Comparison of ENCODE assay signal across 30 cellular contexts in the genomic region with DNA sequence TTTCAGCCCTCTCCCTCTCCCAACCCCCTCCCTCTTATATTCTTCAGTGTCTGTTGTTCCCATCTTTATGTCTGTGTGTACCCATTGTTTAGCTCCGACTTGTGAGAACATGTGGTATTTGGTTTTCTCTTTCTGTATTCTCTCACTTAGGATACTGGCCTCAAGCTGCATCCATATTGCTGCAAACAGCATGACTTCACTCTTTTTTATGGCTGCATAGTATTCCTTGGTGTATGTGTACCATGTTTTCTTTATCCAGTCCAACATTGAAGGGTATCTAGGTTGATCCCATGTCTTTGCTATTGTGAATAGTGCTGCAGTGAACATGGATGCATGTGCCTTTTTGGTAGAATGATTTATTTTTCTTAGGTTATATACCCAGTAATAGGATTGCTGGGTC.
"Had no signal": no experiment of that assay in that cellular context is flagged by ENCODE, and none has a peak within 500 bp of the region (broad histone marks: within the 10 kb centered on the region; RNA-seq: fewer than 3 reads in every experiment).

No MANE protein-coding gene starts in this region.

- H3K27ac ChIP-seq: ascending aorta, cardiac muscle cell, VCaP had no signal

- H3K27me3 ChIP-seq: ascending aorta, cardiac muscle cell had no signal

- H3K36me3 ChIP-seq: ascending aorta, cardiac muscle cell had no signal

- DNase-seq: activated CD4-positive, alpha-beta memory T cell treated with anti-CD3 and anti-CD28 coated beads, Interleukin-2, amount 10 ng/mL, durations not matched to agents 7 days and 5 days; activated CD4-positive, alpha-beta T cell treated with anti-CD3 and anti-CD28 coated beads for 1 hour; activated CD4-positive, alpha-beta T cell treated with anti-CD3 and anti-CD28 coated beads for 36 hours; activated CD4-positive, alpha-beta T cell treated with anti-CD3 and anti-CD28 coated beads for 48 hours; activated CD4-positive, alpha-beta T cell treated with anti-CD3 and anti-CD28 coated beads, Interleukin-2, amount 10 ng/mL, durations not matched to agents 7 days and 5 days; activated CD4-positive, alpha-beta T cell treated with anti-CD3 and anti-CD28 coated beads, Interleukin-2, amount 50 U/mL, for 48 hours; activated CD4-positive, CD25-positive, alpha-beta regulatory T cell; activated CD8-positive, alpha-beta memory T cell treated with anti-CD3 and anti-CD28 coated beads for 24 hours; activated CD8-positive, alpha-beta memory T cell treated with anti-CD3 and anti-CD28 coated beads, Interleukin-2, amount 10 ng/mL, durations not matched to agents 7 days and 5 days; activated CD8-positive, alpha-beta memory T cell treated with anti-CD3 and anti-CD28 coated beads, Interleukin-2, amount 50 U/mL, for 48 hours; activated CD8-positive, alpha-beta T cell treated with anti-CD3 and anti-CD28 coated beads, Interleukin-2, amount 10 ng/mL, durations not matched to agents 7 days and 5 days; activated effector memory CD4-positive, alpha-beta T cell treated with Interleukin-2 at 50 U/mL for 16 hours; activated gamma-delta T cell; activated naive CD4-positive, alpha-beta T cell treated with anti-CD3 and anti-CD28 coated beads, Interleukin-2, amount 10 ng/mL, durations not matched to agents 7 days and 5 days; activated naive CD4-positive, alpha-beta T cell treated with Interleukin-2 at 50 U/mL for 16 hours; activated naive CD8-positive, alpha-beta T cell treated with anti-CD3 and anti-CD28 coated beads, Interleukin-2, amount 10 ng/mL, durations not matched to agents 7 days and 5 days; activated naive CD8-positive, alpha-beta T cell treated with anti-CD3 and anti-CD28 coated beads, Interleukin-2, amount 50 U/mL, for 24 hours; activated T-cell treated with anti-CD3 and anti-CD28 coated beads, Interleukin-2, amount 50 U/mL, for 24 hours; activated T-cell treated with anti-CD3 and anti-CD28 coated beads, Interleukin-2, amount 50 U/mL, for 48 hours; amygdala; anterior cingulate cortex; caudate nucleus; cerebellar nuclear complex; T-helper 2 cell; T-helper 9 cell had no signal

- H3K4me3 ChIP-seq: ascending aorta, cardiac muscle cell had no signal

- H3K4me1 ChIP-seq: ascending aorta had no signal

- ATAC-seq: activated CD4-positive, alpha-beta T cell treated with anti-CD3 and anti-CD28 coated beads for 36 hours; activated CD4-positive, CD25-positive, alpha-beta regulatory T cell treated with anti-CD3 and anti-CD28 coated beads, Interleukin-2, amount 50 U/mL, for 24 hours; activated CD8-positive, alpha-beta memory T cell treated with anti-CD3 and anti-CD28 coated beads, Interleukin-2, amount 10 ng/mL, durations not matched to agents 7 days and 5 days; activated CD8-positive, alpha-beta T cell treated with anti-CD3 and anti-CD28 coated beads, Interleukin-2, amount 10 ng/mL, durations not matched to agents 7 days and 5 days; activated naive CD8-positive, alpha-beta T cell treated with anti-CD3 and anti-CD28 coated beads, Interleukin-2, amount 50 U/mL, for 24 hours had no signal

- FAIRE-seq: bronchial epithelial cell had no signal

- H3K9me3 ChIP-seq: ascending aorta had no signal
